In genomic region chr19:39341720-39342604, GRCh38 we compare ENCODE assay signal across 8 cellular contexts. TPM values are rescaled to one million over a fixed set of nuclear protein-coding genes. Genes with fewer than 3 reads are reported as not detected.
A peak's percentile ranks its signal among the peaks of the same experiment; 100 is the strongest.
DNase-seq lines count a peak whose midpoint lies in the region; ATAC-seq and TF ChIP-seq lines count a peak whose summit lies in the region.

Gene SAMD4B, plus strand, starts transcription at chr19:39342421. Its CDS starts 14,473 bp downstream, at chr19:39356894.

- no peaks in the 10 kb centered on the region for H4K20me1 ChIP-seq in SU-DHL-6 (ENCODE audit: low read depth, low read length)

- 0 out of 2 replicates have a peak, but pooled peaks cover 12% of the 10 kb centered on the region for H3F3A ChIP-seq in SU-DHL-6 (ENCODE audit: insufficient read depth)

- H3K9me2 ChIP-seq in SU-DHL-6 (replicated peaks; ENCODE audit: insufficient read depth, low read length), result no peaks in the 10 kb centered on the region

- H3K36me3 ChIP-seq in SU-DHL-6 (ENCODE audit: low read length) (no peaks in the 10 kb centered on the region), parathyroid adenoma (ENCODE audit: control insufficient read depth, insufficient read depth, low read length) (no peaks in the 10 kb centered on the region), tibial nerve (peaks cover 0 to 8% (median 4%) of the 10 kb centered on the region in 3 donors)

- peak; percentile 61 to 94 for TF ChIP-seq EP300 in tibial nerve (IDR thresholded peaks at IDR 0.05)

- H3K9ac ChIP-seq in SU-DHL-6 (ENCODE audit: low read length) (peak within 1 kb of the TSS; percentile 87), parathyroid adenoma (peak within 1 kb of the TSS; percentile 77)

- WGBS in tibial nerve, 2 donors, result 1% methylated on average over 14 to 48 of the region's 105 CpGs

- no peaks in the 10 kb centered on the region for H3K4me1 ChIP-seq in parathyroid adenoma
- H3K4me1 ChIP-seq in tibial nerve, result peaks cover 0 to 52% (median 31%) of the 10 kb centered on the region in 4 donors

- no peak within 1 kb of the TSS for H3K27ac ChIP-seq in SU-DHL-6 (ENCODE audit: low read depth, low read length)
- peak within 1 kb of the TSS; percentile 68 for H3K27ac ChIP-seq in parathyroid adenoma
- H3K27ac ChIP-seq in tibial nerve, result peak within 1 kb of the TSS; percentile 94 to 100 (median 97)

- no peaks in the 10 kb centered on the region for H3K9me3 ChIP-seq in SU-DHL-6 (ENCODE audit: insufficient read depth, low read length)
- H3K9me3 ChIP-seq in parathyroid adenoma (ENCODE audit: control insufficient read depth, low read length), result no peaks in the 10 kb centered on the region
- no peaks in the 10 kb centered on the region for H3K9me3 ChIP-seq in tibial nerve

- TF ChIP-seq POLR2A in tibial nerve (IDR thresholded peaks at IDR 0.05), result peak; percentile 94 to 97

- H3K27me3 ChIP-seq in SU-DHL-6 (ENCODE audit: low read length) (no peaks in the 10 kb centered on the region), parathyroid adenoma (ENCODE audit: control insufficient read depth, insufficient read depth, low read length) (no peaks in the 10 kb centered on the region), tibial nerve (no peaks in the 10 kb centered on the region)

- peak within 1 kb of the TSS; percentile 83 for H3K4me2 ChIP-seq in SU-DHL-6 (ENCODE audit: low read depth, low read length, poor library complexity, severe bottlenecking)
- H3K4me2 ChIP-seq in parathyroid adenoma (ENCODE audit: low read length), result peak within 1 kb of the TSS; percentile 89

- H3K4me3 ChIP-seq in SU-DHL-6 (ENCODE audit: insufficient read depth, low read length, poor library complexity, severe bottlenecking) (peak within 1 kb of the TSS; percentile 86), parathyroid adenoma (ENCODE audit: low read depth, low read length) (peak within 1 kb of the TSS; percentile 94), tibial nerve (peak within 1 kb of the TSS; percentile 77 to 97 (median 89))

- H3K79me2 ChIP-seq in SU-DHL-6 (ENCODE audit: insufficient read depth, low read length) (0 out of 2 replicates have a peak, but pooled peaks cover 12% of the 10 kb centered on the region), parathyroid adenoma (peaks cover 15% of the 10 kb centered on the region)

- ATAC-seq in HG02759 (IDR thresholded peaks at IDR 0.05; ENCODE audit: unreplicated experiment), result peak; percentile 91
- ATAC-seq in Right ventricle myocardium superior (ENCODE audit: poor library complexity), result peak; percentile 97

- peak within 1 kb of the TSS; percentile 91 for H2AFZ ChIP-seq in SU-DHL-6 (ENCODE audit: low read depth, low read length, severe bottlenecking)
- peak within 1 kb of the TSS; percentile 81 for H2AFZ ChIP-seq in parathyroid adenoma

- intact Hi-C loops in Right ventricle myocardium superior (cut with DNase I), result loop anchor here (5.0 kb wide), 1 partner anchor 215 kb away; the partner anchor contains the start of gene PAK4

- peak; percentile 97 for DNase-seq in NCI-H128 (lab: John Stamatoyannopoulos, UW; ENCODE audit: unreplicated experiment)
- peak; percentile 99 for DNase-seq in activated naive CD8-positive, alpha-beta T cell treated with anti-CD3 and anti-CD28 coated beads, Interleukin-2, amount 50 U/mL, for 16 hours (ENCODE audit: low read depth, low spot score)
- peak; percentile 99 for DNase-seq in Right ventricle myocardium superior
- peak; percentile 97 to 98 for DNase-seq in tibial nerve (ENCODE audit: low spot score in 2 of 2)

- TF ChIP-seq CTCF in GM12873 (IDR thresholded peaks at IDR 0.05; ENCODE audit: insufficient read depth, low read depth, low read length, missing control alignments), result peak; percentile 69
- TF ChIP-seq CTCF in SU-DHL-6 (IDR thresholded peaks at IDR 0.05; ENCODE audit: insufficient read depth, low read length, poor library complexity, severe bottlenecking), result peak; percentile 32
- peak; percentile 60 for TF ChIP-seq CTCF in parathyroid adenoma (IDR thresholded peaks at IDR 0.05)
- peak; percentile 87 to 97 (median 91) for TF ChIP-seq CTCF in tibial nerve (IDR thresholded peaks at IDR 0.05)

RNA-seq across cellular contexts. Expression of gene SAMD4B, which starts in this region (rescaled TPM):
- total RNA-seq in Right ventricle myocardium superior (43.1 TPM), tibial nerve (100 to 1,000 TPM; 103 to 193 (median 115) TPM)

Comparison
In these comparisons a context has a peak if more than half of its experiments do, and no peak if none do; other contexts are left out.
1. CTCF ChIP-seq: peak in every context shown above with its lines; median percentile 91 in tibial nerve; 69 in GM12873; 60 in parathyroid adenoma; 32 in SU-DHL-6.